In the genomic region with DNA sequence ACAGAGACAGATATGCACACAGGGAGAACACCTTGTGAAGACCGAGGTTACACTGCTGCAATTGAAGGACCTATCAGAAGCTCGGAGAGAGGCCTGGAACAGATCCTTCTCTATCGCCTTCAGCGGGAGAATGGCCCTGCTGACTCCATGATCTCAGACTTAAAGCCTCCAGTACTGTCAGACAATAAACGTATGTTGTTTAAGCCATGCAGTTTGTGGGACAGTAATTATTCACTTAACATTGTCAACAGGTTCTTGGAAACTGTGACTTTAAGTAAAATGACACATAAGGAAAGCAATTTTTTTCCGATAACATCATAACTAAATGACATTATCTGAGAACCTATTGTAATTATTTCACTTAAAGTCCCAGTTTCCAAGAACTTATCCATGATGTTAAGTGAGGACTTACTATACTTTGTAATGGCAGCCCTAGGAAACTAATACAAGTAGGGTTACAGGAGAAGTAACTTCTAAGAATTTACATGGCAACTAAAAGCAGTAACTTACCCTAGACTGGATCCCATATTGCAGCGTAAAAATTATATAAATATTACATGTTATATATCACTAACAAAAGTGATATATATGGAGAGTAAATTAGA, we compare ENCODE assay signal across 29 cellular contexts.
"Had no signal": no experiment of that assay in that cellular context is flagged by ENCODE, and none has a peak within 500 bp of the region (broad histone marks: within the 10 kb centered on the region; RNA-seq: fewer than 3 reads in every experiment).

No MANE protein-coding gene starts in this region.

- H3K27ac Mint-ChIP-seq: naive thymus-derived CD8-positive, alpha-beta T cell; nephron had no signal

- H3K9me3 Mint-ChIP-seq: immature natural killer cell, nephron, neural crest cell had no signal

- H3K4me1 Mint-ChIP-seq: immature natural killer cell, nephron had no signal

- DNase-seq: hypothalamus; immature natural killer cell; kidney; left colon; left lung; lower lobe of right lung; mammary epithelial cell; mesenchymal stem cell; naive thymus-derived CD8-positive, alpha-beta T cell; nucleus accumbens; pancreas; retina; right cardiac atrium; stimulated activated CD4-positive, alpha-beta T cell treated with anti-CD3 and anti-CD28 coated beads, Interleukin-12 subunit alpha, Interleukin-12 subunit beta, amount 100 ng/mL, for 4 hours; stimulated activated CD4-positive, alpha-beta T cell treated with anti-CD3 and anti-CD28 coated beads, Interleukin-15, amount 100 ng/mL, for 24 hours; stimulated activated CD4-positive, alpha-beta T cell treated with anti-CD3 and anti-CD28 coated beads, Interleukin-2, amount 100 ng/mL, for 24 hours; stimulated activated CD4-positive, alpha-beta T cell treated with anti-CD3 and anti-CD28 coated beads, Interleukin-4, amount 100 ng/mL, for 1 hour; stimulated activated naive CD4-positive, alpha-beta T cell; stomach; tibial artery; trophoblast cell; upper lobe of right lung had no signal

- ATAC-seq: left colon; left lung; lower lobe of right lung; naive thymus-derived CD8-positive, alpha-beta T cell; pancreas; right cardiac atrium; sciatic nerve; upper lobe of right lung had no signal

- H3K27me3 Mint-ChIP-seq: naive thymus-derived CD8-positive, alpha-beta T cell had no signal

- H3K27ac ChIP-seq: left lung, lower lobe of right lung, pancreas, prostate gland, skin epidermis, stomach, suprapubic skin, thoracic aorta, tibial artery, upper lobe of right lung had no signal

- H3K4me3 Mint-ChIP-seq: immature natural killer cell; naive thymus-derived CD8-positive, alpha-beta T cell; nephron; neural crest cell had no signal
